ENCODE assay signal across 1 cellular context in genomic region chr19:44912854-44913253, GRCh38.
TF ChIP-seq lines count a peak whose summit lies in the region.

No MANE protein-coding gene starts in this region.

TF ChIP-seq in HepG2, 621 proteins besides CTCF, POLR2A, EP300 and RAD21 (continued from another document and continues in another):
- no peak for TF ChIP-seq POLR2G (IDR thresholded peaks at IDR 0.05; ENCODE audit: low read depth, low read length)
- 0 out of 2 replicates have a peak, but pooled peaks have one; percentile 15 for TF ChIP-seq ZNF34 (CRISPR knock-in tag; IDR thresholded peaks at IDR 0.05; ENCODE audit: borderline replicate concordance)
- TF ChIP-seq ZNF883 (CRISPR knock-in tag; IDR thresholded peaks at IDR 0.05; ENCODE audit: not compliant biosample characterization), result no peak
- no peak for TF ChIP-seq ZFP62 (CRISPR knock-in tag; IDR thresholded peaks at IDR 0.05)
- TF ChIP-seq NKX3-1 (CRISPR knock-in tag; IDR thresholded peaks at IDR 0.05), result no peak
- peak; percentile 45; the same call in 1 of the 2 replicates for TF ChIP-seq ZNF430 (CRISPR knock-in tag; IDR thresholded peaks at IDR 0.05)
- TF ChIP-seq ZNF503 (CRISPR knock-in tag; IDR thresholded peaks at IDR 0.05), result no peak
- TF ChIP-seq PCBP1 (IDR thresholded peaks at IDR 0.05; ENCODE audit: borderline replicate concordance, low read depth, low read length), result no peak
- TF ChIP-seq ZNF549 (CRISPR knock-in tag; IDR thresholded peaks at IDR 0.05), result no peak
- TF ChIP-seq ZNF776 (CRISPR knock-in tag; IDR thresholded peaks at IDR 0.05), result no peak
- TF ChIP-seq ZC3H13 (CRISPR knock-in tag; IDR thresholded peaks at IDR 0.05), result no peak; the same call in 1 of the 2 replicates
- TF ChIP-seq SNAPC2 (CRISPR knock-in tag; IDR thresholded peaks at IDR 0.05), result no peak
- TF ChIP-seq, protein P1, sequence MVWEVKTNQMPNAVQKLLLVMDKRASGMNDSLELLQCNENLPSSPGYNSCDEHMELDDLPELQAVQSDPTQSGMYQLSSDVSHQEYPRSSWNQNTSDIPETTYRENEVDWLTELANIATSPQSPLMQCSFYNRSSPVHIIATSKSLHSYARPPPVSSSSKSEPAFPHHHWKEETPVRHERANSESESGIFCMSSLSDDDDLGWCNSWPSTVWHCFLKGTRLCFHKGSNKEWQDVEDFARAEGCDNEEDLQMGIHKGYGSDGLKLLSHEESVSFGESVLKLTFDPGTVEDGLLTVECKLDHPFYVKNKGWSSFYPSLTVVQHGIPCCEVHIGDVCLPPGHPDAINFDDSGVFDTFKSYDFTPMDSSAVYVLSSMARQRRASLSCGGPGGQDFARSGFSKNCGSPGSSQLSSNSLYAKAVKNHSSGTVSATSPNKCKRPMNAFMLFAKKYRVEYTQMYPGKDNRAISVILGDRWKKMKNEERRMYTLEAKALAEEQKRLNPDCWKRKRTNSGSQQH (CRISPR knock-in tag; IDR thresholded peaks at IDR 0.05; ENCODE audit: low read depth), result no peak
- peak; percentile 23; the same call in 1 of the 2 replicates for TF ChIP-seq ZSCAN25 (CRISPR knock-in tag; IDR thresholded peaks at IDR 0.05)
- TF ChIP-seq PHF20 (CRISPR knock-in tag; IDR thresholded peaks at IDR 0.05), result no peak
- TF ChIP-seq, protein P2, sequence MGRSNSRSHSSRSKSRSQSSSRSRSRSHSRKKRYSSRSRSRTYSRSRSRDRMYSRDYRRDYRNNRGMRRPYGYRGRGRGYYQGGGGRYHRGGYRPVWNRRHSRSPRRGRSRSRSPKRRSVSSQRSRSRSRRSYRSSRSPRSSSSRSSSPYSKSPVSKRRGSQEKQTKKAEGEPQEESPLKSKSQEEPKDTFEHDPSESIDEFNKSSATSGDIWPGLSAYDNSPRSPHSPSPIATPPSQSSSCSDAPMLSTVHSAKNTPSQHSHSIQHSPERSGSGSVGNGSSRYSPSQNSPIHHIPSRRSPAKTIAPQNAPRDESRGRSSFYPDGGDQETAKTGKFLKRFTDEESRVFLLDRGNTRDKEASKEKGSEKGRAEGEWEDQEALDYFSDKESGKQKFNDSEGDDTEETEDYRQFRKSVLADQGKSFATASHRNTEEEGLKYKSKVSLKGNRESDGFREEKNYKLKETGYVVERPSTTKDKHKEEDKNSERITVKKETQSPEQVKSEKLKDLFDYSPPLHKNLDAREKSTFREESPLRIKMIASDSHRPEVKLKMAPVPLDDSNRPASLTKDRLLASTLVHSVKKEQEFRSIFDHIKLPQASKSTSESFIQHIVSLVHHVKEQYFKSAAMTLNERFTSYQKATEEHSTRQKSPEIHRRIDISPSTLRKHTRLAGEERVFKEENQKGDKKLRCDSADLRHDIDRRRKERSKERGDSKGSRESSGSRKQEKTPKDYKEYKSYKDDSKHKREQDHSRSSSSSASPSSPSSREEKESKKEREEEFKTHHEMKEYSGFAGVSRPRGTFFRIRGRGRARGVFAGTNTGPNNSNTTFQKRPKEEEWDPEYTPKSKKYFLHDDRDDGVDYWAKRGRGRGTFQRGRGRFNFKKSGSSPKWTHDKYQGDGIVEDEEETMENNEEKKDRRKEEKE (IDR thresholded peaks at IDR 0.05), result no peak
- TF ChIP-seq PRPF4 (IDR thresholded peaks at IDR 0.05; ENCODE audit: low read depth, low read length, poor library complexity, severe bottlenecking), result no peak
- TF ChIP-seq TIGD3 (CRISPR knock-in tag; IDR thresholded peaks at IDR 0.05; ENCODE audit: borderline replicate concordance), result no peak
- no peak for TF ChIP-seq SOX6 (IDR thresholded peaks at IDR 0.05)
- TF ChIP-seq SOX6 (CRISPR knock-in tag; IDR thresholded peaks at IDR 0.05), result peak; percentile 84
- no peak for TF ChIP-seq ZFP82 (CRISPR knock-in tag; IDR thresholded peaks at IDR 0.05; ENCODE audit: borderline replicate concordance)
- TF ChIP-seq CENPT (CRISPR knock-in tag; IDR thresholded peaks at IDR 0.05; ENCODE audit: low read depth), result no peak
- TF ChIP-seq TBX3 (IDR thresholded peaks at IDR 0.05; ENCODE audit: borderline replicate concordance), result no peak; the same call in 1 of the 2 replicates
- 0 out of 2 replicates have a peak, but pooled peaks have one; percentile 18 for TF ChIP-seq ZMYM4 (CRISPR knock-in tag; IDR thresholded peaks at IDR 0.05)
- TF ChIP-seq CREM (IDR thresholded peaks at IDR 0.05), result no peak
- TF ChIP-seq CREM (CRISPR knock-in tag; IDR thresholded peaks at IDR 0.05), result no peak
- TF ChIP-seq, protein P3, sequence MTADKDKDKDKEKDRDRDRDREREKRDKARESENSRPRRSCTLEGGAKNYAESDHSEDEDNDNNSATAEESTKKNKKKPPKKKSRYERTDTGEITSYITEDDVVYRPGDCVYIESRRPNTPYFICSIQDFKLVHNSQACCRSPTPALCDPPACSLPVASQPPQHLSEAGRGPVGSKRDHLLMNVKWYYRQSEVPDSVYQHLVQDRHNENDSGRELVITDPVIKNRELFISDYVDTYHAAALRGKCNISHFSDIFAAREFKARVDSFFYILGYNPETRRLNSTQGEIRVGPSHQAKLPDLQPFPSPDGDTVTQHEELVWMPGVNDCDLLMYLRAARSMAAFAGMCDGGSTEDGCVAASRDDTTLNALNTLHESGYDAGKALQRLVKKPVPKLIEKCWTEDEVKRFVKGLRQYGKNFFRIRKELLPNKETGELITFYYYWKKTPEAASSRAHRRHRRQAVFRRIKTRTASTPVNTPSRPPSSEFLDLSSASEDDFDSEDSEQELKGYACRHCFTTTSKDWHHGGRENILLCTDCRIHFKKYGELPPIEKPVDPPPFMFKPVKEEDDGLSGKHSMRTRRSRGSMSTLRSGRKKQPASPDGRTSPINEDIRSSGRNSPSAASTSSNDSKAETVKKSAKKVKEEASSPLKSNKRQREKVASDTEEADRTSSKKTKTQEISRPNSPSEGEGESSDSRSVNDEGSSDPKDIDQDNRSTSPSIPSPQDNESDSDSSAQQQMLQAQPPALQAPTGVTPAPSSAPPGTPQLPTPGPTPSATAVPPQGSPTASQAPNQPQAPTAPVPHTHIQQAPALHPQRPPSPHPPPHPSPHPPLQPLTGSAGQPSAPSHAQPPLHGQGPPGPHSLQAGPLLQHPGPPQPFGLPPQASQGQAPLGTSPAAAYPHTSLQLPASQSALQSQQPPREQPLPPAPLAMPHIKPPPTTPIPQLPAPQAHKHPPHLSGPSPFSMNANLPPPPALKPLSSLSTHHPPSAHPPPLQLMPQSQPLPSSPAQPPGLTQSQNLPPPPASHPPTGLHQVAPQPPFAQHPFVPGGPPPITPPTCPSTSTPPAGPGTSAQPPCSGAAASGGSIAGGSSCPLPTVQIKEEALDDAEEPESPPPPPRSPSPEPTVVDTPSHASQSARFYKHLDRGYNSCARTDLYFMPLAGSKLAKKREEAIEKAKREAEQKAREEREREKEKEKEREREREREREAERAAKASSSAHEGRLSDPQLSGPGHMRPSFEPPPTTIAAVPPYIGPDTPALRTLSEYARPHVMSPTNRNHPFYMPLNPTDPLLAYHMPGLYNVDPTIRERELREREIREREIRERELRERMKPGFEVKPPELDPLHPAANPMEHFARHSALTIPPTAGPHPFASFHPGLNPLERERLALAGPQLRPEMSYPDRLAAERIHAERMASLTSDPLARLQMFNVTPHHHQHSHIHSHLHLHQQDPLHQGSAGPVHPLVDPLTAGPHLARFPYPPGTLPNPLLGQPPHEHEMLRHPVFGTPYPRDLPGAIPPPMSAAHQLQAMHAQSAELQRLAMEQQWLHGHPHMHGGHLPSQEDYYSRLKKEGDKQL (CRISPR knock-in tag; IDR thresholded peaks at IDR 0.05; ENCODE audit: low read depth), result 0 out of 2 replicates have a peak, but pooled peaks have one; percentile 44
- peak; percentile 70; the same call in 1 of the 2 replicates for TF ChIP-seq FOXC1 (CRISPR knock-in tag; IDR thresholded peaks at IDR 0.05; ENCODE audit: borderline replicate concordance)
- peak; percentile 55; the same call in 1 of the 2 replicates for TF ChIP-seq REPIN1 (CRISPR knock-in tag; IDR thresholded peaks at IDR 0.05; ENCODE audit: borderline replicate concordance, low read depth)
- TF ChIP-seq NFE2L2 (IDR thresholded peaks at IDR 0.05; ENCODE audit: low read length), result no peak
- TF ChIP-seq ZNF225 (CRISPR knock-in tag; IDR thresholded peaks at IDR 0.05), result 0 out of 2 replicates have a peak, but pooled peaks have one; percentile 25
- no peak for TF ChIP-seq SP140L (CRISPR knock-in tag; IDR thresholded peaks at IDR 0.05; ENCODE audit: borderline replicate concordance)
- TF ChIP-seq ZNF598 (CRISPR knock-in tag; IDR thresholded peaks at IDR 0.05; ENCODE audit: borderline replicate concordance), result no peak
- TF ChIP-seq KDM6A (CRISPR knock-in tag; IDR thresholded peaks at IDR 0.05; ENCODE audit: low read depth), result peak; percentile 70
- no peak for TF ChIP-seq KAT2B (IDR thresholded peaks at IDR 0.05; ENCODE audit: borderline replicate concordance, low read depth, low read length)
- TF ChIP-seq ZMYM2 (CRISPR knock-in tag; IDR thresholded peaks at IDR 0.05), result peak; percentile 43; the same call in 1 of the 2 replicates
- peak; percentile 97 for TF ChIP-seq GATAD2A (CRISPR knock-in tag; IDR thresholded peaks at IDR 0.05)
- TF ChIP-seq GFI1 (CRISPR knock-in tag; IDR thresholded peaks at IDR 0.05; ENCODE audit: borderline replicate concordance), result 0 out of 2 replicates have a peak, but pooled peaks have one; percentile 3
- peak; percentile 80 for TF ChIP-seq SOX5 (CRISPR knock-in tag; IDR thresholded peaks at IDR 0.05; ENCODE audit: borderline replicate concordance)
- TF ChIP-seq ATF2 (CRISPR knock-in tag; IDR thresholded peaks at IDR 0.05), result peak; percentile 63; the same call in 1 of the 2 replicates
- TF ChIP-seq HNF4G (IDR thresholded peaks at IDR 0.05; ENCODE audit: borderline replicate concordance, low read depth, low read length), result no peak
- TF ChIP-seq HNF4G (CRISPR knock-in tag; IDR thresholded peaks at IDR 0.05; ENCODE audit: borderline replicate concordance, low read depth), result peak; percentile 66; the same call in 1 of the 2 replicates
- TF ChIP-seq ETV5 (CRISPR knock-in tag; IDR thresholded peaks at IDR 0.05; ENCODE audit: borderline replicate concordance), result peak; percentile 61
- TF ChIP-seq ZNF674 (CRISPR knock-in tag; IDR thresholded peaks at IDR 0.05; ENCODE audit: low read depth), result no peak
- peak; percentile 50; the same call in 1 of the 2 replicates for TF ChIP-seq ZBTB37 (CRISPR knock-in tag; IDR thresholded peaks at IDR 0.05)
- TF ChIP-seq ZNF563 (CRISPR knock-in tag; IDR thresholded peaks at IDR 0.05), result no peak
- peak; percentile 89 for TF ChIP-seq ZGPAT (CRISPR knock-in tag; IDR thresholded peaks at IDR 0.05)
- no peak for TF ChIP-seq JUNB (CRISPR knock-in tag; IDR thresholded peaks at IDR 0.05; ENCODE audit: borderline replicate concordance)
